ENCODE assay signal across 16 cellular contexts in genomic region chr10:75951026-75951589, GRCh38.
"Had no signal": no experiment of that assay in that cellular context is flagged by ENCODE, and none has a peak within 500 bp of the region (broad histone marks: within the 10 kb centered on the region; RNA-seq: fewer than 3 reads in every experiment).

No MANE protein-coding gene starts in this region.

- DNase-seq: erythroblast; immature natural killer cell; left ventricle myocardium superior; mesendoderm; naive B cell; occipital lobe; pancreas; stimulated activated CD4-positive, alpha-beta T cell treated with anti-CD3 and anti-CD28 coated beads, Interleukin-2, amount 100 ng/mL, for 24 hours; stimulated activated naive CD4-positive, alpha-beta T cell; stomach; substantia nigra had no signal

- H3K27me3 ChIP-seq: foreskin keratinocyte, pancreas, stomach had no signal

- H3K4me1 ChIP-seq: foreskin keratinocyte, pancreas, prostate gland, stomach had no signal

- ATAC-seq: foreskin keratinocyte, left ventricle myocardium superior, pancreas, sciatic nerve had no signal

- H3K9me3 ChIP-seq: pancreas, prostate gland, stomach had no signal

- H3K27ac ChIP-seq: foreskin keratinocyte, pancreas, prostate gland, skin epidermis, stomach had no signal

- H3K36me3 ChIP-seq: pancreas, prostate gland, stomach had no signal

- H3K4me3 ChIP-seq: lung, pancreas, prostate gland, skin epidermis, stomach had no signal
